8 cellular contexts compared by ENCODE assay signal in the genomic region with DNA sequence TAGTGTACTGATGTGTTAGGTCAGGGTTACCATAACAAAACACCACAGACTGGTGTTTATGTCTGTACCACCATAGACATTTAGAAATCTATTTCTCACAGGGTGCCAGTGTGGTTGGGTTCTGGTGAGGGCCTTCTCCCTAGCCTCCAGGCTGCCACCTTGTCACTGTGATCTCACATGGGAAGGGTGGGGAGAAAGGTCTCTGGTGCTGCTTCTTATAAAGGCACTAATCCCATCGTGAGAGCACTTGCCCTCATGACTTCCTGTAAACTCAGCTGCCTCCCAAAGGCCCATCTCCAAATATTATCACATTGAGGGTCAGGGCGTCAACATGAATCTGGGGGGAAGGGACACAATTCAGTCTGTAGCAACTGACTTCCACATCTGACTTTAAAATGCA. TPM values are rescaled to one million over a fixed set of nuclear protein-coding genes. Genes with fewer than 3 reads are reported as not detected.
A peak's percentile ranks its signal among the peaks of the same experiment; 100 is the strongest.
DNase-seq lines count a peak whose midpoint lies in the region; ATAC-seq and TF ChIP-seq lines count a peak whose summit lies in the region.

No MANE protein-coding gene starts in this region.

- peaks cover 87% of the 10 kb centered on the region for H3K79me2 ChIP-seq in mammary epithelial cell (ENCODE audit: insufficient read depth, low read length)

- H3K27me3 ChIP-seq in mammary epithelial cell (ENCODE audit: insufficient read depth, low read length) (no peaks in the 10 kb centered on the region), right lobe of liver (no peaks in the 10 kb centered on the region), stomach smooth muscle (ENCODE audit: control insufficient read depth in 1 of 2, insufficient read depth in 2 of 2, low read length in 2 of 2) (no peaks in the 10 kb centered on the region)

- H2AFZ ChIP-seq in mammary epithelial cell (ENCODE audit: low read depth, low read length) = no peak overlapping the region

- peak overlapping the region; percentile 76 for H3K4me2 ChIP-seq in mammary epithelial cell (ENCODE audit: insufficient read depth, low read depth, low read length)

- ATAC-seq in right lobe of liver (peak; percentile 2 to 15 (median 8)), GM21619 (IDR thresholded peaks at IDR 0.05; ENCODE audit: unreplicated experiment) (no peak)

- no peak for TF ChIP-seq POLR2A in right lobe of liver (IDR thresholded peaks at IDR 0.05)

- in situ Hi-C loops in mammary epithelial cell (cut with MboI; ENCODE audit: low sequenced_read_pairs in 2 of 2) (loop anchor here (25.0 kb wide), 2 partner anchors 778 to 1028 kb away; no protein-coding TSS in a partner anchor), KBM-7 (cut with MboI; ENCODE audit: low pct_unique_long_range_greater_than_20kb, low sequenced_read_pairs) (loop anchor here (25.0 kb wide), 1 partner anchor 1028 kb away; no protein-coding TSS in a partner anchor)

- H3K27ac ChIP-seq in mammary epithelial cell (ENCODE audit: insufficient read depth, low read depth, low read length) (peak overlapping the region; percentile 47), right lobe of liver (peak overlapping the region; percentile 49 to 55 (median 52)), stomach smooth muscle (ENCODE audit: low read length) (peak overlapping the region; percentile 74)

- no peaks in the 10 kb centered on the region for H3K9me3 ChIP-seq in mammary epithelial cell (replicated peaks; ENCODE audit: insufficient read depth, low read length)
- H3K9me3 ChIP-seq in right lobe of liver = no peaks in the 10 kb centered on the region
- H3K9me3 ChIP-seq in stomach smooth muscle (ENCODE audit: control insufficient read depth in 2 of 2, low read length in 2 of 2) = no peaks in the 10 kb centered on the region

- intact Hi-C loops in mammary epithelial cell (cut with micrococcal nuclease) = no loop called here
- intact Hi-C loops in right lobe of liver (cut with DNase I) = no loop called here

- CTCF ChIA-PET in mammary epithelial cell (lab: Charles Lee; ENCODE audit: low non-redundant PET) = no interaction called here

- H3K4me3 ChIP-seq in mammary epithelial cell (replicated peaks in 1 of 3; ENCODE audit: insufficient read depth in 1 of 3, low read depth in 2 of 3, low read length in 3 of 3) (peak overlapping the region in 1 of 3 experiments; percentile 0), right lobe of liver (no peak overlapping the region), stomach smooth muscle (ENCODE audit: low read length in 2 of 2) (peak overlapping the region in 1 of 2 donors; percentile 22)

- H3K9ac ChIP-seq in mammary epithelial cell (ENCODE audit: insufficient read depth, low read length) = no peak overlapping the region
- H3K9ac ChIP-seq in stomach smooth muscle (ENCODE audit: low read length in 2 of 2) = peak overlapping the region in 1 of 2 donors; percentile 1

- DNase-seq in M059J (ENCODE audit: low read depth) (peak; percentile 30), mammary epithelial cell (no peak), right lobe of liver (no peak), mesenteric fat pad (ENCODE audit: low spot score) (no peak), iPS-NIHi7 (ENCODE audit: extremely low spot score) (no peak), KBM-7 (no peak)

- TF ChIP-seq CTCF in mammary epithelial cell (conservative IDR thresholded peaks at IDR 0.05 in 1 of 2, IDR thresholded peaks at IDR 0.05 in 1 of 2; ENCODE audit: extremely low read depth in 1 of 2, insufficient read depth in 1 of 2, low read depth in 1 of 2, low read length in 2 of 2) = no peak
- no peak for TF ChIP-seq CTCF in right lobe of liver (IDR thresholded peaks at IDR 0.05)

- dilution Hi-C loops in mammary epithelial cell (cut with HindIII; ENCODE audit: low sequenced_read_pairs) = no loop called here

- no peaks in the 10 kb centered on the region for H3K36me3 ChIP-seq in mammary epithelial cell (ENCODE audit: insufficient read depth, low read length)
- no peaks in the 10 kb centered on the region for H3K36me3 ChIP-seq in right lobe of liver
- H3K36me3 ChIP-seq in stomach smooth muscle (ENCODE audit: control insufficient read depth in 2 of 2, insufficient read depth in 2 of 2, low read length in 2 of 2) = no peaks in the 10 kb centered on the region

- H3K4me1 ChIP-seq in mammary epithelial cell (ENCODE audit: insufficient read depth, low read length) (peaks cover 51% of the 10 kb centered on the region), right lobe of liver (peaks cover 0 to 87% (median 45%) of the 10 kb centered on the region in 4 donors), stomach smooth muscle (ENCODE audit: control insufficient read depth, insufficient read depth, low read length) (peaks cover 46% of the 10 kb centered on the region)

- no TSS peak for BruUV-seq in mammary epithelial cell (replicated peaks; lab: Mats Ljungman, UMichigan)

- 20% methylated on average over 1 of the region's 2 CpGs for WGBS in mammary epithelial cell (ENCODE audit: low coverage, missing lambda C conversion rate)
- WGBS in right lobe of liver (ENCODE audit: insufficient coverage, low coverage, low lambda C conversion rate, missing lambda C conversion rate) = 19% methylated on average over 2 of the region's 2 CpGs

- no peaks in the 10 kb centered on the region for H4K20me1 ChIP-seq in mammary epithelial cell (ENCODE audit: insufficient read depth, low read length)

RNA-seq across cellular contexts. Expression of a gene that starts 49.8 kb away (rescaled TPM):
- 23.2 and 32.7 TPM in 2 replicates for total RNA-seq in M059J (2014; rRNA removed; shearing (Covaris generic))
- total RNA-seq in mammary epithelial cell (100 to 1,000 TPM in 1 of 2 donors, 10 to 100 TPM in 1; 74.3 to 195 TPM), right lobe of liver (100 to 1,000 TPM in 2 of 6 experiments, 10 to 100 TPM in 4; 36.3 to 173 (median 72.8) TPM), mesenteric fat pad (174 TPM)
- 11.1 TPM for polyA plus RNA-seq in mammary epithelial cell
- polyA minus RNA-seq in mammary epithelial cell = 96.6 TPM
